Comparison of ENCODE assay signal across 1 cellular context in the genomic region with DNA sequence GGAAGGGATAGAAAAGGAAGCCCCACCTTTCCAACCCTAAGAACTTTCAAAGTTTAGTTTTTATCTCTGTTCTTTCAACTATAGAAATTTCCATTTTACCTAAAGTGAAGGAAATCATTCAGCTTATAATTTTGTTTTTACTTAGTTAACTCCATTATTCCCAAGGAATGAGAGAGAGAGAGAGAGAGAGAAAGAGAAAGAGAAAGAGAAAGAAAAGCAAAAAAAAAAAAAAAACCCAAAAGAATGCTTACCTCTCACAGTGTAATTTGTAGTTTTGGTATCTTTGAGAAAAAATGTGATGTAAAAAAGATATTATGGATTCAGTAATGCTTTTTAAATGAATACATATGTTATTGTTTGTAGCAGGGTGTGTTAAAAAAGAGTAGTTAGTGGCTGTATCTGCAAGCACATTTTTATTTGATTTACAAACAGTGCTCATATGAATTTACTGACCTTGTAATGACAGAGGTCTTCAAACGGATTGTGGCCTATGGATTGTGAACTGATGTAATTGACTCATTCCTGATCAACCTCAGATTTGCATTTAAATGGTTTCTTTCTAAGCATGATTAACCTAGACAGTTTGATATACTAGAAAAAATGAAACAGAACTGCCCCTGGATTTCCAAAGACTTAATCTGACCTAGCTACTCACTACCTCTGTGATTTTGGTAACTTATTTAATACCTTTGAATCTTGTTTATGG.
TF ChIP-seq lines count a peak whose summit lies in the region.

No MANE protein-coding gene starts in this region.

TF ChIP-seq in HEK293, 187 proteins besides CTCF, POLR2A, EP300 and RAD21 (continued from another document):
- TF ChIP-seq ZNF366 (tag by site-specific recombination; conservative IDR thresholded peaks at IDR 0.05), result peak; percentile 53; the same call in 1 of the 2 replicates
TF ChIP-seq in HEK293: peak in this region for 3.
